10 cellular contexts compared by ENCODE assay signal in genomic region chr1:42953182-42954180, GRCh38. TPM values are rescaled to one million over a fixed set of nuclear protein-coding genes. Genes with fewer than 3 reads are reported as not detected.
A peak's percentile ranks its signal among the peaks of the same experiment; 100 is the strongest.
DNase-seq lines count a peak whose midpoint lies in the region; ATAC-seq, FAIRE-seq and TF ChIP-seq lines count a peak whose summit lies in the region.
"Had no signal": no experiment of that assay in that cellular context is flagged by ENCODE, and none has a peak within 500 bp of the region (broad histone marks: within the 10 kb centered on the region; RNA-seq: fewer than 3 reads in every experiment).

No MANE protein-coding gene starts in this region.

- no peak for TF ChIP-seq EP300 in HepG2 (IDR thresholded peaks at IDR 0.05; ENCODE audit: low read depth in 2 of 2, low read length in 2 of 2)
- no peak for TF ChIP-seq EP300 in HepG2 (CRISPR knock-in tag; IDR thresholded peaks at IDR 0.05; ENCODE audit: borderline replicate concordance)

- no peak for DNase-seq in HepG2 (ENCODE audit: low spot score)
- DNase-seq in right lobe of liver: no peak
- no peak for DNase-seq in activated naive CD8-positive, alpha-beta T cell treated with anti-CD3 and anti-CD28 coated beads for 36 hours
- DNase-seq in lung (ENCODE audit: low spot score): no peak
- no peak for DNase-seq in vagina (ENCODE audit: extremely low spot score in 2 of 2)
- no peak for DNase-seq in prostate gland (ENCODE audit: low spot score)
- DNase-seq in NOMO-1 (lab: John Stamatoyannopoulos, UW; ENCODE audit: unreplicated experiment in 2 of 2): no peak
- DNase-seq: DMS53 had no signal

- H3K4me1 Mint-ChIP-seq in activated naive CD8-positive, alpha-beta T cell treated with anti-CD3 and anti-CD28 coated beads for 36 hours: peaks cover 63% of the 10 kb centered on the region

- H2AFZ ChIP-seq in HepG2 (ENCODE audit: low read length): no peak overlapping the region

- in situ Hi-C loops in HepG2 (cut with HindIII; ENCODE audit: extremely low pct_ligation_motif_present, low pct_unique_long_range_greater_than_20kb): no loop called here

- 0 out of 2 replicates have a peak overlapping the region, but pooled peaks have one; percentile 23 for H3K9ac ChIP-seq in HepG2 (ENCODE audit: insufficient read depth, low read depth, low read length)

- 71% methylated on average over 7 of the region's 13 CpGs for WGBS in HepG2 (ENCODE audit: low lambda C conversion rate)
- WGBS in right lobe of liver (ENCODE audit: insufficient coverage, low coverage, low lambda C conversion rate, missing lambda C conversion rate): 90% methylated on average over 2 of the region's 13 CpGs
- 89 to 91% methylated on average over 13 of the region's 13 CpGs for WGBS in lung, 2 donors
- 70% methylated on average over 13 of the region's 13 CpGs for WGBS in prostate gland

- peaks cover 76% of the 10 kb centered on the region for H3K4me1 ChIP-seq in HepG2 (ENCODE audit: insufficient read depth, low read length)
- H3K4me1 ChIP-seq in right lobe of liver: peaks cover 0 to 26% (median 0%) of the 10 kb centered on the region in 4 donors
- peaks cover 0 to 5% of the 10 kb centered on the region in 2 donors for H3K4me1 ChIP-seq in lung (ENCODE audit: control insufficient read depth in 2 of 2, insufficient read depth in 2 of 2, low read length in 2 of 2)
- H3K4me1 ChIP-seq in vagina: peaks cover 58% of the 10 kb centered on the region
- H3K4me1 ChIP-seq in prostate gland (replicated peaks): peaks cover 2% of the 10 kb centered on the region

- no peak for ATAC-seq in HepG2
- no peak for ATAC-seq in right lobe of liver
- no peak for ATAC-seq in lung (ENCODE audit: insufficient read depth, low FRiP score)
- ATAC-seq in HG02970 (IDR thresholded peaks at IDR 0.05; ENCODE audit: low FRiP score, unreplicated experiment): no peak

- no peak for FAIRE-seq in HepG2 (lab: Jason Lieb, UNC)
- FAIRE-seq: endometrium had no signal

- peaks cover 50% of the 10 kb centered on the region for H3K36me3 Mint-ChIP-seq in activated naive CD8-positive, alpha-beta T cell treated with anti-CD3 and anti-CD28 coated beads for 36 hours

- H3K4me3 Mint-ChIP-seq in activated naive CD8-positive, alpha-beta T cell treated with anti-CD3 and anti-CD28 coated beads for 36 hours: peak overlapping the region; percentile 14

- no peak for TF ChIP-seq CTCF in HepG2 (CRISPR knock-in tag; IDR thresholded peaks at IDR 0.05)
- TF ChIP-seq CTCF in right lobe of liver (IDR thresholded peaks at IDR 0.05): no peak
- TF ChIP-seq CTCF in lung (IDR thresholded peaks at IDR 0.05; ENCODE audit: control extremely low read depth, extremely low read depth): no peak
- TF ChIP-seq CTCF in vagina (IDR thresholded peaks at IDR 0.05): no peak
- TF ChIP-seq CTCF in prostate gland (IDR thresholded peaks at IDR 0.05): no peak

- no peak for TF ChIP-seq RAD21 in HepG2 (CRISPR knock-in tag; IDR thresholded peaks at IDR 0.05)

- peaks cover under 1% of the 10 kb centered on the region for H3K27me3 Mint-ChIP-seq in activated naive CD8-positive, alpha-beta T cell treated with anti-CD3 and anti-CD28 coated beads for 36 hours

- no peaks in the 10 kb centered on the region for H3K9me3 Mint-ChIP-seq in activated naive CD8-positive, alpha-beta T cell treated with anti-CD3 and anti-CD28 coated beads for 36 hours

- TF ChIP-seq POLR2A in HepG2 (IDR thresholded peaks at IDR 0.05; ENCODE audit: insufficient read depth in 1 of 2, low read depth in 2 of 2, low read length in 2 of 2) (0 out of 4 replicates have a peak, but pooled peaks of 1 of the 2 experiments have one; percentile 14), right lobe of liver (IDR thresholded peaks at IDR 0.05) (no peak), vagina (IDR thresholded peaks at IDR 0.05) (no peak), prostate gland (IDR thresholded peaks at IDR 0.05) (no peak)

- H3K4me2 ChIP-seq in HepG2 (ENCODE audit: low read depth, low read length): peak overlapping the region; percentile 93

- intact Hi-C loops in HepG2 (cut with micrococcal nuclease; ENCODE audit: unreplicated experiment) (loop anchor here (10.0 kb wide), 1 partner anchor 51 kb away; no protein-coding TSS in a partner anchor), right lobe of liver (cut with DNase I) (no loop called here), vagina (cut with DNase I) (no loop called here), prostate gland (cut with DNase I) (no loop called here)

- H3K36me3 ChIP-seq in HepG2 (replicated peaks in 1 of 2; ENCODE audit: control insufficient read depth in 1 of 2, insufficient read depth in 2 of 2, low read length in 2 of 2) (peaks cover 40 to 69% of the 10 kb centered on the region in 2 experiments), right lobe of liver (no peaks in the 10 kb centered on the region), lung (ENCODE audit: control insufficient read depth in 2 of 2, insufficient read depth in 2 of 2, low read length in 2 of 2) (no peaks in the 10 kb centered on the region), vagina (no peaks in the 10 kb centered on the region), prostate gland (no peaks in the 10 kb centered on the region)

- peaks cover 93% of the 10 kb centered on the region for H4K20me1 ChIP-seq in HepG2 (ENCODE audit: insufficient read depth, low read length)

- H3K9me3 ChIP-seq in HepG2 (ENCODE audit: low read length): no peaks in the 10 kb centered on the region
- H3K9me3 ChIP-seq in right lobe of liver: no peaks in the 10 kb centered on the region
- no peaks in the 10 kb centered on the region for H3K9me3 ChIP-seq in lung (ENCODE audit: control insufficient read depth in 2 of 2, insufficient read depth in 1 of 2, low read length in 1 of 2)
- no peaks in the 10 kb centered on the region for H3K9me3 ChIP-seq in vagina
- H3K9me3 ChIP-seq in prostate gland: no peaks in the 10 kb centered on the region

- CTCF ChIA-PET in HepG2 (lab: Yijun Ruan, JAX; ENCODE audit: low intra/inter-chr PET ratio, low total read pairs): no interaction called here

- BruUV-seq in HepG2 (replicated peaks; lab: Mats Ljungman, UMichigan): no TSS peak

- peaks cover 93% of the 10 kb centered on the region for H3K79me2 ChIP-seq in HepG2 (ENCODE audit: insufficient read depth, low read length)

- H3K27ac ChIP-seq in HepG2 (ENCODE audit: extremely low read length, insufficient read depth, low read length) (no peak overlapping the region), right lobe of liver (no peak overlapping the region), lung (ENCODE audit: low read depth in 1 of 2, low read length in 1 of 2) (peak overlapping the region; percentile 12 to 23), vagina (peak overlapping the region; percentile 56), prostate gland (no peak overlapping the region)

- POLR2A ChIA-PET in HepG2 (lab: Yijun Ruan, JAX): interaction anchor here (0.8 to 1.5 kb wide), 3 partner anchors 8 to 26 kb away, joined by 3 to 4 read pairs (median 4); no protein-coding TSS in a partner anchor

- H3K4me3 ChIP-seq in HepG2 (replicated peaks in 1 of 3; ENCODE audit: insufficient read depth in 1 of 3, low read depth in 2 of 3, low read length in 3 of 3): peak overlapping the region; percentile 61 to 97 (median 97)
- no peak overlapping the region for H3K4me3 ChIP-seq in right lobe of liver
- no peak overlapping the region for H3K4me3 ChIP-seq in lung
- H3K4me3 ChIP-seq in vagina: no peak overlapping the region
- no peak overlapping the region for H3K4me3 ChIP-seq in prostate gland

- no peaks in the 10 kb centered on the region; a peak in 1 of 5 replicates for H3K27me3 ChIP-seq in HepG2 (ENCODE audit: control insufficient read depth in 1 of 2, insufficient read depth in 2 of 2, low read length in 2 of 2)
- no peaks in the 10 kb centered on the region for H3K27me3 ChIP-seq in right lobe of liver
- no peaks in the 10 kb centered on the region for H3K27me3 ChIP-seq in lung (ENCODE audit: control insufficient read depth, insufficient read depth)
- no peaks in the 10 kb centered on the region for H3K27me3 ChIP-seq in vagina
- no peaks in the 10 kb centered on the region for H3K27me3 ChIP-seq in prostate gland (replicated peaks; ENCODE audit: insufficient read depth)

- peak overlapping the region; percentile 54 for H3K27ac Mint-ChIP-seq in activated naive CD8-positive, alpha-beta T cell treated with anti-CD3 and anti-CD28 coated beads for 36 hours

TF ChIP-seq in HepG2, 621 proteins besides CTCF, POLR2A, EP300 and RAD21 (continues in another document):
- TF ChIP-seq ZFP82 (CRISPR knock-in tag; IDR thresholded peaks at IDR 0.05; ENCODE audit: borderline replicate concordance): no peak
- TF ChIP-seq HES4 (CRISPR knock-in tag; IDR thresholded peaks at IDR 0.05; ENCODE audit: borderline replicate concordance): no peak
- no peak for TF ChIP-seq PPARG (CRISPR knock-in tag; conservative IDR thresholded peaks at IDR 0.05)

RNA-seq across cellular contexts. Expression of gene SLC2A1, which starts 5.2 kb away (rescaled TPM):
- total RNA-seq in HepG2 (2016; rRNA removed; fragmentation: Illumina TruSeq; extraction: Trizol) (54.3 and 125 TPM in 2 replicates), right lobe of liver (10 to 100 TPM in 1 of 6 experiments, 1 to 10 TPM in 4, under 1 TPM in 1; 0.74 to 34.3 (median 5.8) TPM), lung (100 to 1,000 TPM in 1 of 2 donors, 10 to 100 TPM in 1; 20.1 to 143 TPM), vagina (286 TPM), prostate gland (100 to 1,000 TPM in 1 of 2 donors, 10 to 100 TPM in 1; 83.9 to 159 TPM)
- 17.1 and 18.0 TPM in 2 replicates for total RNA-seq in HepG2 (2016; cell fraction: cytosol; rRNA removed; fragmentation: Illumina TruSeq; extraction: Trizol; ENCODE audit: low read depth)
- total RNA-seq in HepG2 (2016; cell fraction: insoluble cytoplasmic fraction; rRNA removed; fragmentation: Illumina TruSeq; extraction: Trizol): 44.3 and 121 TPM in 2 replicates
- 38.1 and 44.0 TPM in 2 replicates for total RNA-seq in HepG2 (2016; cell fraction: membrane; rRNA removed; fragmentation: Illumina TruSeq; extraction: Trizol)
- total RNA-seq in HepG2 (2016; cell fraction: nucleus; rRNA removed; fragmentation: Illumina TruSeq; extraction: Trizol): 146 and 160 TPM in 2 replicates
- polyA plus RNA-seq in HepG2 (2011; rRNA removed) (315 and 423 TPM in 2 replicates), lung (10 to 100 TPM in 1 of 2 donors, 1 to 10 TPM in 1; 9.5 to 37.1 TPM)
- 201 and 410 TPM in 2 replicates for polyA plus RNA-seq in HepG2 (2011; cell fraction: cytosol; rRNA removed)
- polyA plus RNA-seq in HepG2 (2011; cell fraction: nucleus; rRNA removed): 305 and 663 TPM in 2 replicates
- polyA plus RNA-seq in HepG2 (2012): 253 and 372 TPM in 2 replicates
- polyA plus RNA-seq in HepG2 (2016; cell fraction: cytosol; fragmentation: Illumina TruSeq; extraction: Trizol; ENCODE audit: low read depth): 10.8 and 11.3 TPM in 2 replicates
- 47.5 and 58.0 TPM in 2 replicates for polyA plus RNA-seq in HepG2 (2016; cell fraction: insoluble cytoplasmic fraction; fragmentation: Illumina TruSeq; extraction: Trizol; ENCODE audit: low read depth)
- 20.7 and 24.0 TPM in 2 replicates for polyA plus RNA-seq in HepG2 (2016; cell fraction: membrane; fragmentation: Illumina TruSeq; extraction: Trizol; ENCODE audit: low read depth)
- 232 and 245 TPM in 2 replicates for polyA plus RNA-seq in HepG2 (2016; cell fraction: nucleus; fragmentation: Illumina TruSeq; extraction: Trizol; ENCODE audit: insufficient read depth, low read depth)
- polyA minus RNA-seq in HepG2 (2011; rRNA and poly(A)+ RNA removed; ENCODE audit: low replicate concordance): 61.9 and 1,182 TPM in 2 replicates
- 204 and 374 TPM in 2 replicates for polyA minus RNA-seq in HepG2 (2011; cell fraction: cytosol; rRNA and poly(A)+ RNA removed)
- polyA minus RNA-seq in HepG2 (2011; cell fraction: nucleus; rRNA and poly(A)+ RNA removed): 146 and 207 TPM in 2 replicates
- 100 to 1,000 TPM; 105 to 114 TPM for total RNA-seq in activated naive CD8-positive, alpha-beta T cell treated with anti-CD3 and anti-CD28 coated beads for 36 hours

Comparison
In these comparisons a context has a peak if more than half of its experiments do, and no peak if none do; other contexts are left out.
1. H3K4me3 ChIP-seq: peak in HepG2 (3 of 3); none in right lobe of liver (0 of 3), lung (single experiment), vagina (0 of 2) and prostate gland (0 of 2).
2. H3K27ac ChIP-seq: peak in lung (2 of 2) and vagina (single experiment); none in HepG2 (single experiment), right lobe of liver (0 of 3) and prostate gland (0 of 2).